Comparison of ENCODE assay signal across 8 cellular contexts in the genomic region with DNA sequence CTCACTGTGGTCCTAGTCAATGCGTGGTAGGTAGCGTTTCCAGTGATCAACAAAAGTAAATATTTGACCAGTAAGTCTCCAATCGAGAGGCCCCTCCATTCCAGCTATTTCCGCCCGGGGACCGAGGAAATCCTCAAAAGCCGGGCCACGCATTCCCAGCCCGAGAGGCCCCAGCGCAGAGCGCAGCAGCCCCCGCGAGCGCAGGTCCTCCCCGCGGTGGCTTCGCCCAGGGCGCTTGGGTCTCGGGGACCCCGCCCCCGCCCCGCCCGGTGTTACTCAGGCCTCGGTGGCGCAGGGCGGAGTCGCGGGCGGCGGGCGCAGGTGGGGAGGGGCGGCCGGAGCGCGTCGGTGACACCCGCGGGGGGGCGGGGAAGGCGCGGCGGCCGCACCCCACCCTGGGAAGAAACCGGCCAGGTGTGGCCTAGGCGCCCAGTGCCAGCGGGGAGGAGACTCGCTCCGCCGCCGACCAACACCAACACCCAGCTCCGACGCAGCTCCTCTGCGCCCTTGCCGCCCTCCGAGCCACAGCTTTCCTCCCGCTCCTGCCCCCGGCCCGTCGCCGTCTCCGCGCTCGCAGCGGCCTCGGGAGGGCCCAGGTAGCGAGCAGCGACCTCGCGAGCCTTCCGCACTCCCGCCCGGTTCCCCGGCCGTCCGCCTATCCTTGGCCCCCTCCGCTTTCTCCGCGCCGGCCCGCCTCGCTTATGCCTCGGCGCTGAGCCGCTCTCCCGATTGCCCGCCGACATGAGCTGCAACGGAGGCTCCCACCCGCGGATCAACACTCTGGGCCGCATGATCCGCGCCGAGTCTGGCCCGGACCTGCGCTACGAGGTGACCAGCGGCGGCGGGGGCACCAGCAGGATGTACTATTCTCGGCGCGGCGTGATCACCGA. TPM values are rescaled to one million over a fixed set of nuclear protein-coding genes. Genes with fewer than 3 reads are reported as not detected.
DNase-seq lines count a peak whose midpoint lies in the region; ATAC-seq, FAIRE-seq and TF ChIP-seq lines count a peak whose summit lies in the region.

A gene with protein sequence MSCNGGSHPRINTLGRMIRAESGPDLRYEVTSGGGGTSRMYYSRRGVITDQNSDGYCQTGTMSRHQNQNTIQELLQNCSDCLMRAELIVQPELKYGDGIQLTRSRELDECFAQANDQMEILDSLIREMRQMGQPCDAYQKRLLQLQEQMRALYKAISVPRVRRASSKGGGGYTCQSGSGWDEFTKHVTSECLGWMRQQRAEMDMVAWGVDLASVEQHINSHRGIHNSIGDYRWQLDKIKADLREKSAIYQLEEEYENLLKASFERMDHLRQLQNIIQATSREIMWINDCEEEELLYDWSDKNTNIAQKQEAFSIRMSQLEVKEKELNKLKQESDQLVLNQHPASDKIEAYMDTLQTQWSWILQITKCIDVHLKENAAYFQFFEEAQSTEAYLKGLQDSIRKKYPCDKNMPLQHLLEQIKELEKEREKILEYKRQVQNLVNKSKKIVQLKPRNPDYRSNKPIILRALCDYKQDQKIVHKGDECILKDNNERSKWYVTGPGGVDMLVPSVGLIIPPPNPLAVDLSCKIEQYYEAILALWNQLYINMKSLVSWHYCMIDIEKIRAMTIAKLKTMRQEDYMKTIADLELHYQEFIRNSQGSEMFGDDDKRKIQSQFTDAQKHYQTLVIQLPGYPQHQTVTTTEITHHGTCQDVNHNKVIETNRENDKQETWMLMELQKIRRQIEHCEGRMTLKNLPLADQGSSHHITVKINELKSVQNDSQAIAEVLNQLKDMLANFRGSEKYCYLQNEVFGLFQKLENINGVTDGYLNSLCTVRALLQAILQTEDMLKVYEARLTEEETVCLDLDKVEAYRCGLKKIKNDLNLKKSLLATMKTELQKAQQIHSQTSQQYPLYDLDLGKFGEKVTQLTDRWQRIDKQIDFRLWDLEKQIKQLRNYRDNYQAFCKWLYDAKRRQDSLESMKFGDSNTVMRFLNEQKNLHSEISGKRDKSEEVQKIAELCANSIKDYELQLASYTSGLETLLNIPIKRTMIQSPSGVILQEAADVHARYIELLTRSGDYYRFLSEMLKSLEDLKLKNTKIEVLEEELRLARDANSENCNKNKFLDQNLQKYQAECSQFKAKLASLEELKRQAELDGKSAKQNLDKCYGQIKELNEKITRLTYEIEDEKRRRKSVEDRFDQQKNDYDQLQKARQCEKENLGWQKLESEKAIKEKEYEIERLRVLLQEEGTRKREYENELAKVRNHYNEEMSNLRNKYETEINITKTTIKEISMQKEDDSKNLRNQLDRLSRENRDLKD (N-terminal part only) (plus strand): TSS at position 497 of the 890 bp plus-strand sequence. CDS start 245 bp downstream, at position 742.

- peak within 1 kb of the TSS; percentile 97 for H3K4me2 ChIP-seq in HepG2 (ENCODE audit: low read depth, low read length)

- H3K9me3 ChIP-seq in HEK293 (ENCODE audit: control insufficient read depth, insufficient read depth, low read depth, low read length): no peaks in the 10 kb centered on the region
- H3K9me3 ChIP-seq in colonic mucosa: no peaks in the 10 kb centered on the region
- H3K9me3 ChIP-seq in HepG2 (ENCODE audit: low read length): no peaks in the 10 kb centered on the region

- H3K4me3 ChIP-seq in AG10803 (ENCODE audit: low read length) (peak within 1 kb of the TSS; percentile 77), HEK293 (ENCODE audit: low read depth, low read length) (peak within 1 kb of the TSS; percentile 74), colonic mucosa (peak within 1 kb of the TSS; percentile 60), HepG2 (replicated peaks in 1 of 3; ENCODE audit: insufficient read depth in 1 of 3, low read depth in 2 of 3, low read length in 3 of 3) (peak within 1 kb of the TSS; percentile 94 to 100 (median 95))

- WGBS in HepG2 (ENCODE audit: low lambda C conversion rate): under 1% methylated on average over 47 of the region's 105 CpGs

- TF ChIP-seq RAD21 in HepG2 (CRISPR knock-in tag; IDR thresholded peaks at IDR 0.05): peak; percentile 66

- H3K9ac ChIP-seq in colonic mucosa (ENCODE audit: low read depth in 2 of 2, low read length in 2 of 2) (peak within 1 kb of the TSS; percentile 81 to 93), HepG2 (ENCODE audit: insufficient read depth, low read depth, low read length) (peak within 1 kb of the TSS; percentile 99)

- CTCF ChIA-PET in HEK293 (lab: Yijun Ruan, JAX) (interaction anchor here (0.7 to 1.7 kb wide), 6 partner anchors 91 to 265 kb away, joined by 3 to 5 read pairs (median 4); no protein-coding TSS in a partner anchor), RWPE1 (lab: Yijun Ruan, JAX) (interaction anchor here (0.6 to 1.9 kb wide), 5 partner anchors 36 to 122 kb away, joined by 3 to 8 read pairs (median 5); no protein-coding TSS in a partner anchor), HepG2 (lab: Yijun Ruan, JAX; ENCODE audit: low intra/inter-chr PET ratio, low total read pairs) (no interaction called here)

- in situ Hi-C loops in HepG2 (cut with HindIII; ENCODE audit: extremely low pct_ligation_motif_present, low pct_unique_long_range_greater_than_20kb): loop anchor here (5.0 kb wide), 1 partner anchor 109 kb away; no protein-coding TSS in a partner anchor

- POLR2A ChIA-PET in HEK293 (lab: Yijun Ruan, JAX) (interaction anchor here (0.9 to 2.2 kb wide), 20 partner anchors 9 to 227 kb away, joined by 3 to 35 read pairs (median 4); a partner anchor contains a TSS), RWPE1 (lab: Yijun Ruan, JAX; ENCODE audit: low non-redundant PET) (interaction anchor here (0.5 to 1.4 kb wide), 8 partner anchors 9 to 131 kb away, joined by 3 to 26 read pairs (median 3); no protein-coding TSS in a partner anchor), HepG2 (lab: Yijun Ruan, JAX) (interaction anchor here (0.6 to 2.7 kb wide), 32 partner anchors 8 to 228 kb away, joined by 3 to 54 read pairs (median 4); a partner anchor contains a TSS)

- H3K27me3 ChIP-seq in colonic mucosa (no peaks in the 10 kb centered on the region), HepG2 (ENCODE audit: control insufficient read depth in 1 of 2, insufficient read depth in 2 of 2, low read length in 2 of 2) (peaks cover 0 to 3% of the 10 kb centered on the region in 2 experiments; a peak in 1 of 5 replicates)

- TF ChIP-seq POLR2A in HepG2 (IDR thresholded peaks at IDR 0.05; ENCODE audit: insufficient read depth in 1 of 2, low read depth in 2 of 2, low read length in 2 of 2): peak; percentile 92 to 95

- no peak within 1 kb of the TSS for H2AFZ ChIP-seq in HepG2 (ENCODE audit: low read length)

- H3K36me3 ChIP-seq in HEK293 (ENCODE audit: control insufficient read depth in 2 of 2, insufficient read depth in 1 of 2, low read length in 2 of 2): no peaks in the 10 kb centered on the region
- no peaks in the 10 kb centered on the region for H3K36me3 ChIP-seq in colonic mucosa
- peaks cover 0 to 10% of the 10 kb centered on the region in 2 experiments; a peak in 2 of 5 replicates for H3K36me3 ChIP-seq in HepG2 (replicated peaks in 1 of 2; ENCODE audit: control insufficient read depth in 1 of 2, insufficient read depth in 2 of 2, low read length in 2 of 2)

- peaks cover 15% of the 10 kb centered on the region for H4K20me1 ChIP-seq in HepG2 (ENCODE audit: insufficient read depth, low read length)

- ATAC-seq in HepG2 (peak; percentile 83), GM21515 (IDR thresholded peaks at IDR 0.05; ENCODE audit: unreplicated experiment) (no peak), GM18858 (IDR thresholded peaks at IDR 0.05; ENCODE audit: unreplicated experiment) (no peak)

- H3K27ac ChIP-seq in HEK293 (ENCODE audit: extremely low read depth, low read depth, low read length): peak within 1 kb of the TSS; percentile 96
- peak within 1 kb of the TSS; percentile 98 for H3K27ac ChIP-seq in RWPE1
- H3K27ac ChIP-seq in colonic mucosa: peak within 1 kb of the TSS; percentile 84
- peak within 1 kb of the TSS; percentile 90 for H3K27ac ChIP-seq in HepG2 (ENCODE audit: extremely low read length, insufficient read depth, low read length)

- intact Hi-C loops in colonic mucosa (cut with DNase I) (no loop called here), HepG2 (cut with micrococcal nuclease; ENCODE audit: unreplicated experiment) (loop anchor here (1.0 to 10.0 kb wide), 5 partner anchors 8 to 377 kb away; a partner anchor contains a TSS)

- peak; percentile 46 to 89; a peak in 3 of 4 replicates for TF ChIP-seq EP300 in HepG2 (IDR thresholded peaks at IDR 0.05; ENCODE audit: low read depth in 2 of 2, low read length in 2 of 2)
- peak; percentile 79 for TF ChIP-seq EP300 in HepG2 (CRISPR knock-in tag; IDR thresholded peaks at IDR 0.05; ENCODE audit: borderline replicate concordance)

- DNase-seq in AG10803 (ENCODE audit: low read depth) (peak; percentile 47), RWPE1 (ENCODE audit: low spot score) (peak; percentile 79), colonic mucosa (peak; percentile 88), HepG2 (ENCODE audit: low spot score) (peak; percentile 96)
- peak; percentile 5 for DNase-seq in stimulated activated CD8-positive, alpha-beta memory T cell treated with anti-CD3 and anti-CD28 coated beads, Interleukin-4, amount 100 ng/mL, for 24 hours (ENCODE audit: low read depth)

- H3K4me1 ChIP-seq in HEK293 (ENCODE audit: control insufficient read depth, insufficient read depth, low read length): peaks cover 42% of the 10 kb centered on the region
- H3K4me1 ChIP-seq in colonic mucosa: no peaks in the 10 kb centered on the region
- H3K4me1 ChIP-seq in HepG2 (ENCODE audit: insufficient read depth, low read length): peaks cover 53% of the 10 kb centered on the region

- peaks cover 49% of the 10 kb centered on the region for H3K79me2 ChIP-seq in HepG2 (ENCODE audit: insufficient read depth, low read length)

- TSS peak; percentile 60 for BruUV-seq in HepG2 (replicated peaks; lab: Mats Ljungman, UMichigan)

- TF ChIP-seq CTCF in AG10803 (conservative IDR thresholded peaks at IDR 0.05; ENCODE audit: low read length) (no peak), HEK293 (tag by site-specific recombination; IDR thresholded peaks at IDR 0.05) (peak; percentile 77), RWPE1 (conservative IDR thresholded peaks at IDR 0.05; ENCODE audit: low read depth) (no peak), colonic mucosa (IDR thresholded peaks at IDR 0.05) (no peak), HepG2 (CRISPR knock-in tag; IDR thresholded peaks at IDR 0.05) (peak; percentile 14; the same call in 1 of the 2 replicates)

- no peak for FAIRE-seq in HepG2 (lab: Jason Lieb, UNC)

RNA-seq across cellular contexts. Expression of the gene that starts here (rescaled TPM):
- total RNA-seq in colonic mucosa (100 to 1,000 TPM; 201 to 250 TPM), HepG2 (2016; rRNA removed; fragmentation: Illumina TruSeq; extraction: Trizol) (89.8 and 133 TPM in 2 replicates)
- 7.1 and 8.3 TPM in 2 replicates for total RNA-seq in HepG2 (2016; cell fraction: cytosol; rRNA removed; fragmentation: Illumina TruSeq; extraction: Trizol; ENCODE audit: low read depth)
- total RNA-seq in HepG2 (2016; cell fraction: insoluble cytoplasmic fraction; rRNA removed; fragmentation: Illumina TruSeq; extraction: Trizol): 86.8 and 115 TPM in 2 replicates
- total RNA-seq in HepG2 (2016; cell fraction: membrane; rRNA removed; fragmentation: Illumina TruSeq; extraction: Trizol): 25.8 and 26.4 TPM in 2 replicates
- 108 and 127 TPM in 2 replicates for total RNA-seq in HepG2 (2016; cell fraction: nucleus; rRNA removed; fragmentation: Illumina TruSeq; extraction: Trizol)
- polyA plus RNA-seq in HepG2 (2011; rRNA removed): 101 and 117 TPM in 2 replicates
- polyA plus RNA-seq in HepG2 (2011; cell fraction: cytosol; rRNA removed): 90.6 and 111 TPM in 2 replicates
- 212 and 239 TPM in 2 replicates for polyA plus RNA-seq in HepG2 (2011; cell fraction: nucleus; rRNA removed)
- 214 and 279 TPM in 2 replicates for polyA plus RNA-seq in HepG2 (2012)
- 1.6 and 1.8 TPM in 2 replicates for polyA plus RNA-seq in HepG2 (2016; cell fraction: cytosol; fragmentation: Illumina TruSeq; extraction: Trizol; ENCODE audit: low read depth)
- polyA plus RNA-seq in HepG2 (2016; cell fraction: insoluble cytoplasmic fraction; fragmentation: Illumina TruSeq; extraction: Trizol; ENCODE audit: low read depth): 60.1 and 69.4 TPM in 2 replicates
- polyA plus RNA-seq in HepG2 (2016; cell fraction: membrane; fragmentation: Illumina TruSeq; extraction: Trizol; ENCODE audit: low read depth): 3.9 and 5.4 TPM in 2 replicates
- 79.3 and 87.4 TPM in 2 replicates for polyA plus RNA-seq in HepG2 (2016; cell fraction: nucleus; fragmentation: Illumina TruSeq; extraction: Trizol; ENCODE audit: insufficient read depth, low read depth)
- polyA minus RNA-seq in HepG2 (2011; rRNA and poly(A)+ RNA removed; ENCODE audit: low replicate concordance): 21.3 and 192 TPM in 2 replicates
- polyA minus RNA-seq in HepG2 (2011; cell fraction: cytosol; rRNA and poly(A)+ RNA removed): 301 and 325 TPM in 2 replicates
- 412 and 443 TPM in 2 replicates for polyA minus RNA-seq in HepG2 (2011; cell fraction: nucleus; rRNA and poly(A)+ RNA removed)

Comparison
In these comparisons a context has a peak if more than half of its experiments do, and no peak if none do; other contexts are left out.
1. DNase-seq: peak in every context shown above with its lines; median percentile 96 in HepG2; 88 in colonic mucosa; 79 in RWPE1; 47 in AG10803; 5 in stimulated activated CD8-positive, alpha-beta memory T cell treated with anti-CD3 and anti-CD28 coated beads, Interleukin-4, amount 100 ng/mL, for 24 hours.
2. CTCF ChIP-seq: peak in HEK293 (single experiment) and HepG2 (single experiment); none in AG10803 (single experiment), RWPE1 (single experiment) and colonic mucosa (single experiment).
3. Peak in every context shown above with its lines, with median percentiles within 50 percentile points of each other: H3K4me3 ChIP-seq and H3K27ac ChIP-seq.